15 cellular contexts compared by ENCODE assay signal in the genomic region with DNA sequence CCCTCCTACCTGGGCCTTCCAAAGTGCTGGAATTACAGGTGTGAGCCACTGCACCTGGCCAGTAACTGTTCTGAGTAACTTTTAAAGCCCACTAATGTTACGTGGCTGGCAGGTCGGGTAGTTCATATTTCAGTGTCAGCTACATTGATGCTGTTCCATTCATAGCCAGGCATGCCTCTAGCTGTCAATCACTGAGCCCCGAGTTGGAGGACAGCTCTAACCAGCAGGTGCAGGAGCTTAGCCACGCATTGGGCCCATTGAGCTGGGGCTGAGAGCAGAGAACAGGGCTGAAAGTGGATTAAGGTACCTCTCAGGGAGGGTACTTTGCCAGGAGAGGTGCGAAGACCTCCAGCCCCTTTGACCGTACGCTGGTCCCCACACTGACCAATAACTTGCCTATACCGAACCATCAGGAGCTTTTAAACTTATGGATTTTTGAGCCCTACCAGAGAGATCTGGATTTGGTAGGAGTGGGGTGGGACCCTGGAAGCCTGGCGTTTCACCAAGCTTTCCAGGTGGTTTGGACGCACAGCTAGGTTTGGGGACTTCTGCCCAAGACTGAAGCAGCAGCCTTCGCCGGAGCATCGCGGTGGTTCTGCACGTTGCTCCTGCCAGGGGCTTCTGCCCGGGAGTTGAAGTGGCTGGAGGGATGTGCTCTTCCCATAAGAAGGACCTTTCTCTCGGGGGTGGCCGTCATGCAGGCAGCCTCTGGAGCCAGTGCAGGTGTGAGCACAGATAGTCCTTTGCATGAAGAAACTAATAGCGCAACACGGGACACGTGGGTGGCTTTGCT.
"Had no signal": no experiment of that assay in that cellular context is flagged by ENCODE, and none has a peak within 500 bp of the region (broad histone marks: within the 10 kb centered on the region; RNA-seq: fewer than 3 reads in every experiment).

No MANE protein-coding gene starts in this region.

- H3K27me3 ChIP-seq: hepatocyte had no signal

- H3K27ac Mint-ChIP-seq: activated naive CD4-positive, alpha-beta T cell treated with anti-CD3 and anti-CD28 coated beads, Interleukin-2, amount 50 U/mL, for 24 hours; stimulated activated effector memory CD8-positive, alpha-beta T cell treated with anti-CD3 and anti-CD28 coated beads, Interleukin-12 subunit alpha, Interleukin-12 subunit beta, amount 100 ng/mL, for 72 hours had no signal

- H3K27ac ChIP-seq: hepatocyte, parathyroid adenoma, WERI-Rb-1 had no signal

- H3K9ac ChIP-seq: parathyroid adenoma had no signal

- H2AFZ ChIP-seq: hepatocyte, parathyroid adenoma had no signal

- H3K27me3 Mint-ChIP-seq: activated naive CD4-positive, alpha-beta T cell treated with anti-CD3 and anti-CD28 coated beads, Interleukin-2, amount 50 U/mL, for 24 hours had no signal

- ATAC-seq: esophagus mucosa had no signal

- H3K4me1 ChIP-seq: parathyroid adenoma had no signal

- H3K4me2 ChIP-seq: hepatocyte had no signal

- H3K9me3 Mint-ChIP-seq: activated naive CD4-positive, alpha-beta T cell treated with anti-CD3 and anti-CD28 coated beads, Interleukin-2, amount 50 U/mL, for 24 hours; neural crest cell; stimulated activated effector memory CD8-positive, alpha-beta T cell treated with anti-CD3 and anti-CD28 coated beads, Interleukin-12 subunit alpha, Interleukin-12 subunit beta, amount 100 ng/mL, for 72 hours; T-helper 1 cell treated with Interleukin-12 subunit alpha and Interleukin-12 subunit beta and Interleukin-4 antibody, amounts not matched to agents 30 μg/mL and 1 μg/mL, for 36 hours had no signal

- H3K4me3 Mint-ChIP-seq: activated naive CD4-positive, alpha-beta T cell treated with anti-CD3 and anti-CD28 coated beads, Interleukin-2, amount 50 U/mL, for 24 hours; neural crest cell; stimulated activated effector memory CD8-positive, alpha-beta T cell treated with anti-CD3 and anti-CD28 coated beads, Interleukin-12 subunit alpha, Interleukin-12 subunit beta, amount 100 ng/mL, for 72 hours; T-helper 1 cell treated with Interleukin-12 subunit alpha and Interleukin-12 subunit beta and Interleukin-4 antibody, amounts not matched to agents 30 μg/mL and 1 μg/mL, for 36 hours had no signal

- H3K4me3 ChIP-seq: hepatocyte, lung had no signal

- H3K4me1 Mint-ChIP-seq: activated naive CD4-positive, alpha-beta T cell treated with anti-CD3 and anti-CD28 coated beads, Interleukin-2, amount 50 U/mL, for 24 hours; neural crest cell; stimulated activated effector memory CD8-positive, alpha-beta T cell treated with anti-CD3 and anti-CD28 coated beads, Interleukin-12 subunit alpha, Interleukin-12 subunit beta, amount 100 ng/mL, for 72 hours had no signal

- DNase-seq: activated CD4-positive, alpha-beta T cell treated with anti-CD3 and anti-CD28 coated beads, Interleukin-2, amount 50 U/mL, for 48 hours; activated effector memory CD4-positive, alpha-beta T cell treated with anti-CD3 and anti-CD28 coated beads, Interleukin-2, amount 50 U/mL, for 16 hours; activated T-cell treated with anti-CD3 and anti-CD28 coated beads, Interleukin-2, amount 50 U/mL, for 48 hours; amniotic stem cell; islet precursor cell; trophoblast cell; WERI-Rb-1 had no signal
